In genomic region chr7:138658889-138659288, GRCh38 we compare ENCODE assay signal across 27 cellular contexts. TPM values are rescaled to one million over a fixed set of nuclear protein-coding genes. Genes with fewer than 3 reads are reported as not detected.
"Had no signal": no experiment of that assay in that cellular context is flagged by ENCODE, and none has a peak within 500 bp of the region (broad histone marks: within the 10 kb centered on the region; RNA-seq: fewer than 3 reads in every experiment).

No MANE protein-coding gene starts in this region.

- H3K4me3 ChIP-seq: esophagus squamous epithelium, heart right ventricle, lung, neural progenitor cell, sigmoid colon, testis, tibial artery, upper lobe of left lung had no signal

- H3K9me3 ChIP-seq: testis had no signal

- H2AFZ ChIP-seq: neural progenitor cell, parathyroid adenoma had no signal

- H3K27me3 ChIP-seq: neural progenitor cell, testis, tibial artery, upper lobe of left lung had no signal

- H3K36me3 ChIP-seq: esophagus squamous epithelium, heart right ventricle, neural progenitor cell, sigmoid colon, tibial artery, upper lobe of left lung had no signal

- ATAC-seq: effector memory CD8-positive, alpha-beta T cell; heart right ventricle; left lobe of liver; naive thymus-derived CD4-positive, alpha-beta T cell; stimulated activated memory B cell treated with anti-CD40 and anti-IgM and Interleukin-4, amounts not matched to agents 10 μg/mL and 1 μg/mL and 100 μg/mL, for 72 hours; stimulated activated naive CD8-positive, alpha-beta T cell treated with anti-CD3 and anti-CD28 coated beads, Interleukin-15, Interleukin-2, amounts not matched to agents 100 U/mL and 50 U/mL, for 24 hours had no signal

- H3K79me2 ChIP-seq: parathyroid adenoma had no signal

- H3K4me1 ChIP-seq: heart right ventricle, sigmoid colon, testis, upper lobe of left lung had no signal

- H3K27ac ChIP-seq: esophagus squamous epithelium, heart right ventricle, neural progenitor cell, parathyroid adenoma, sigmoid colon, testis, tibial artery, upper lobe of left lung had no signal

- DNase-seq: cortex of kidney; effector memory CD8-positive, alpha-beta T cell; erythroblast; esophagus squamous epithelium; foreskin melanocyte; glutamatergic neuron; heart right ventricle; hippocampal formation; kidney; midbrain; naive thymus-derived CD4-positive, alpha-beta T cell; sigmoid colon; stimulated activated CD4-positive, alpha-beta T cell treated with anti-CD3 and anti-CD28 coated beads, Interleukin-4, amount 100 ng/mL, for 4 hours; stimulated activated naive CD8-positive, alpha-beta T cell treated with anti-CD3 and anti-CD28 coated beads, Interleukin-15, Interleukin-2, amounts not matched to agents 100 U/mL and 50 U/mL, for 24 hours; substantia nigra; testis; tibial artery; upper lobe of left lung had no signal

- H3K4me2 ChIP-seq: neural progenitor cell had no signal

RNA-seq across cellular contexts. Expression of gene SVOPL, which starts 42.3 kb away (rescaled TPM):
- total RNA-seq: dermis microvascular lymphatic vessel endothelial cell, heart right ventricle, left lobe of liver, mucosa of gallbladder, osteoblast, sigmoid colon, skeletal muscle tissue had no signal
